Comparison of ENCODE assay signal across 13 cellular contexts in the genomic region with DNA sequence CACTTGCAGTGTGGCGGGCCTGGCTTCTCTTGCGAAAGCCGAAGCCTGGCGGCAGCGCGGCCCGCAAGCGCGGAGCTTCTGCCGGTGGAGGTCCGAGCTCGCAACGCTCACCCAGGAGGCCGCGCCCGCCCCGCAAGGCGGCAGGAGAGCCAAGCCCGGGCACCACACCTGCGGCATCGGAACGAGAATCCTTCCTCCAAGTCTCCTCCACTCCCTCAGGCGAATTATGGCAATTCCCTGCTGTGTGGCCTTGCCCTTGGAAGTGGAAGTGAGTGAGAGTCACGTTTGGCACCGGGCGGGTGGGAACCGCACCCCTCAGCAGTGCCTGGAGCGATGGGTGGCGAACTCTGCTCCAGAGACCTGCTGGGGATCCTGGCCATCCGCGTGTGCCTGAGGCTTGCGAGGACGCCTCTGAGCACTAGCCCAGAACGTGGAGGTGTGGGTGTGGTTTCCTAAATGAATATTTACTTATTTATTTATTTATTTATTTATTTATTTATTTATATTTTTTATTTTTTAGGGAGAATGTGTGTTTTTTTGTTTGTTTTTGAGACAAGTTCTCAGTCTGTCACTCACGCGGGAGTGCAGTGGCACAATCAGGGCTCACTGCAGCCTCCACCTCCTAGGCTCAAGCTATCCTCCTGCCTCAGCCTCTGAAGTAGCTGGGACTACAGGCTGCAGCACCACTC.
DNase-seq lines count a peak whose midpoint lies in the region; ATAC-seq, FAIRE-seq and TF ChIP-seq lines count a peak whose summit lies in the region.
"Had no signal": no experiment of that assay in that cellular context is flagged by ENCODE, and none has a peak within 500 bp of the region (broad histone marks: within the 10 kb centered on the region; RNA-seq: fewer than 3 reads in every experiment).

No MANE protein-coding gene starts in this region.

- peak overlapping the region; percentile 67 for H3K4me3 ChIP-seq in OCI-LY3 (ENCODE audit: low read length)
- peak overlapping the region; percentile 38 for H3K4me3 ChIP-seq in fibroblast of villous mesenchyme (ENCODE audit: low read depth, low read length)
- H3K4me3 ChIP-seq in pancreas: peak overlapping the region in 1 of 4 donors; percentile 22
- no peak overlapping the region for H3K4me3 ChIP-seq in MG63
- H3K4me3 ChIP-seq in CD8-positive, alpha-beta T cell (ENCODE audit: low read depth, low read length): no peak overlapping the region

- H3K27me3 Mint-ChIP-seq in CD8-positive, alpha-beta T cell (ENCODE audit: low read depth): peaks cover 9% of the 10 kb centered on the region

- H3K27ac Mint-ChIP-seq in CD8-positive, alpha-beta T cell: no peak overlapping the region

- no peaks in the 10 kb centered on the region for H3K9me3 Mint-ChIP-seq in CD8-positive, alpha-beta T cell
- H3K9me3 Mint-ChIP-seq: neural crest cell had no signal

- no peaks in the 10 kb centered on the region for H4K20me1 ChIP-seq in OCI-LY3 (ENCODE audit: insufficient read depth, low read length)

- H3K4me3 Mint-ChIP-seq in CD8-positive, alpha-beta T cell: no peak overlapping the region
- H3K4me3 Mint-ChIP-seq: neural crest cell had no signal

- ATAC-seq in pancreas: peak in 3 of 4 donors; percentile 58 to 67 (median 60)
- ATAC-seq in CD8-positive, alpha-beta T cell: no peak

- H3K79me2 ChIP-seq in OCI-LY3 (ENCODE audit: low read length): no peaks in the 10 kb centered on the region

- no peak overlapping the region for H3K9ac ChIP-seq in OCI-LY3 (ENCODE audit: low read length)

- peak overlapping the region; percentile 62 for H3K4me2 ChIP-seq in OCI-LY3 (ENCODE audit: low read length)

- POLR2A ChIA-PET in CD8-positive, alpha-beta T cell (lab: Charles Lee): no interaction called here

- FAIRE-seq in pancreas (lab: Jason Lieb, UNC): no peak
- FAIRE-seq: frontal cortex, H54, TTC549 had no signal

- H3K9me3 ChIP-seq in OCI-LY3 (ENCODE audit: insufficient read depth, low read length) (no peaks in the 10 kb centered on the region), pancreas (no peaks in the 10 kb centered on the region), MG63 (no peaks in the 10 kb centered on the region)
- no peaks in the 10 kb centered on the region for H3K9me3 ChIP-seq in CD8-positive, alpha-beta T cell (ENCODE audit: low read length)

- intact Hi-C loops in pancreas (cut with DNase I): no loop called here
- intact Hi-C loops in CD8-positive, alpha-beta T cell (cut with DNase I, micrococcal nuclease): no loop called here

- DNase-seq in Ammon's horn (ENCODE audit: low spot score) (peak; percentile 17), fibroblast of villous mesenchyme (ENCODE audit: low read depth) (peak; percentile 46), pancreas (peak in 1 of 6 donors; percentile 67), MG63 (no peak), erythroblast (lab: John Stamatoyannopoulos, UW) (no peak), NK-92 (lab: John Stamatoyannopoulos, UW; ENCODE audit: unreplicated experiment) (no peak)
- no peak for DNase-seq in CD8-positive, alpha-beta T cell
- DNase-seq: activated naive CD4-positive, alpha-beta T cell treated with Interleukin-2 at 50 U/mL for 16 hours had no signal

- TF ChIP-seq POLR2A in erythroblast (IDR thresholded peaks at IDR 0.05; ENCODE audit: low read length): no peak

- WGBS in pancreas, 2 donors: 33 to 34% methylated on average over 34 to 36 of the region's 36 CpGs

- TF ChIP-seq CTCF in OCI-LY3 (IDR thresholded peaks at IDR 0.05; ENCODE audit: low read depth, low read length) (no peak), fibroblast of villous mesenchyme (IDR thresholded peaks at IDR 0.05; ENCODE audit: insufficient read depth, low read depth, low read length) (no peak), pancreas (IDR thresholded peaks at IDR 0.05) (no peak)
- TF ChIP-seq CTCF in CD8-positive, alpha-beta T cell (IDR thresholded peaks at IDR 0.05): no peak

- peak overlapping the region; percentile 56; the same call in 1 of the 2 replicates for H2AFZ ChIP-seq in OCI-LY3 (ENCODE audit: low read depth, low read length)

- no peaks in the 10 kb centered on the region for H3K4me1 ChIP-seq in OCI-LY3 (ENCODE audit: low read length)
- H3K4me1 ChIP-seq in pancreas: no peaks in the 10 kb centered on the region
- H3K4me1 ChIP-seq in CD8-positive, alpha-beta T cell (ENCODE audit: insufficient read depth, low read length): no peaks in the 10 kb centered on the region

- H3K36me3 Mint-ChIP-seq in CD8-positive, alpha-beta T cell: no peaks in the 10 kb centered on the region

- no peaks in the 10 kb centered on the region for H3K4me1 Mint-ChIP-seq in CD8-positive, alpha-beta T cell (ENCODE audit: low read depth)

- peaks cover 24% of the 10 kb centered on the region for H3K27me3 ChIP-seq in OCI-LY3 (ENCODE audit: low read depth, low read length)
- H3K27me3 ChIP-seq in pancreas: no peaks in the 10 kb centered on the region
- no peaks in the 10 kb centered on the region for H3K27me3 ChIP-seq in MG63
- peaks cover 4% of the 10 kb centered on the region for H3K27me3 ChIP-seq in CD8-positive, alpha-beta T cell (ENCODE audit: insufficient read depth, low read length)

- H3K27ac ChIP-seq in OCI-LY3 (ENCODE audit: low read length) (no peak overlapping the region), pancreas (no peak overlapping the region)
- no peak overlapping the region for H3K27ac ChIP-seq in CD8-positive, alpha-beta T cell (ENCODE audit: low read depth, low read length)

- CTCF ChIA-PET in CD8-positive, alpha-beta T cell (lab: Charles Lee): no interaction called here

- H3K36me3 ChIP-seq in OCI-LY3 (replicated peaks; ENCODE audit: low read depth, low read length) (no peaks in the 10 kb centered on the region), pancreas (no peaks in the 10 kb centered on the region), MG63 (no peaks in the 10 kb centered on the region)
- H3K36me3 ChIP-seq in CD8-positive, alpha-beta T cell (ENCODE audit: insufficient read depth, low read length): no peaks in the 10 kb centered on the region

Comparison
In these comparisons a context has a peak if more than half of its experiments do, and no peak if none do; other contexts are left out.
1. DNase-seq: peak in Ammon's horn (single experiment) and fibroblast of villous mesenchyme (single experiment); none in MG63 (single experiment), erythroblast (0 of 2), CD8-positive, alpha-beta T cell (0 of 7) and NK-92 (single experiment).
2. H3K4me3 ChIP-seq: peak in OCI-LY3 (single experiment) and fibroblast of villous mesenchyme (single experiment); none in MG63 (single experiment) and CD8-positive, alpha-beta T cell (single experiment).